In genomic region chr10:100000109-100000502, GRCh38 we compare ENCODE assay signal across 15 cellular contexts.
"Had no signal": no experiment of that assay in that cellular context is flagged by ENCODE, and none has a peak within 500 bp of the region (broad histone marks: within the 10 kb centered on the region; RNA-seq: fewer than 3 reads in every experiment).

No MANE protein-coding gene starts in this region.

- ATAC-seq: activated CD8-positive, alpha-beta T cell treated with anti-CD3 and anti-CD28 coated beads for 36 hours; activated T-cell treated with anti-CD3 and anti-CD28 coated beads, Interleukin-2, amount 50 U/mL, for 72 hours; sciatic nerve had no signal

- H3K36me3 ChIP-seq: colonic mucosa, left ventricle myocardium inferior, suprapubic skin had no signal

- H3K9me3 ChIP-seq: colonic mucosa, heart right ventricle, left ventricle myocardium inferior, suprapubic skin had no signal

- H3K4me3 ChIP-seq: colonic mucosa, heart right ventricle, suprapubic skin had no signal

- H3K27me3 ChIP-seq: colonic mucosa, heart right ventricle, suprapubic skin had no signal

- H3K27ac ChIP-seq: colonic mucosa, heart right ventricle, left ventricle myocardium inferior, suprapubic skin had no signal

- H3K9me3 Mint-ChIP-seq: activated CD8-positive, alpha-beta T cell treated with anti-CD3 and anti-CD28 coated beads for 36 hours; activated T-cell treated with anti-CD3 and anti-CD28 coated beads, Interleukin-2, amount 50 U/mL, for 72 hours; T-helper 2 cell treated with Interferon-gamma antibody and Interleukin-4, amounts not matched to agents 5 μg/mL and 100 μg/mL, for 36 hours had no signal

- H3K27ac Mint-ChIP-seq: activated CD8-positive, alpha-beta T cell treated with anti-CD3 and anti-CD28 coated beads for 36 hours; activated T-cell treated with anti-CD3 and anti-CD28 coated beads, Interleukin-2, amount 50 U/mL, for 72 hours; progenitor cell of endocrine pancreas; T-helper 2 cell treated with Interferon-gamma antibody and Interleukin-4, amounts not matched to agents 5 μg/mL and 100 μg/mL, for 36 hours had no signal

- H3K27me3 Mint-ChIP-seq: activated CD8-positive, alpha-beta T cell treated with anti-CD3 and anti-CD28 coated beads for 36 hours; progenitor cell of endocrine pancreas had no signal

- DNase-seq: activated CD8-positive, alpha-beta memory T cell treated with anti-CD3 and anti-CD28 coated beads, Interleukin-2, amount 50 U/mL, for 4 hours; activated CD8-positive, alpha-beta T cell treated with anti-CD3 and anti-CD28 coated beads for 36 hours; activated naive CD4-positive, alpha-beta T cell; activated T-cell treated with anti-CD3 and anti-CD28 coated beads, Interleukin-2, amount 50 U/mL, for 72 hours; colonic mucosa; effector CD4-positive, alpha-beta T cell; heart right ventricle; islet precursor cell; left ventricle myocardium inferior; stimulated activated CD4-positive, alpha-beta T cell treated with anti-CD3 and anti-CD28 coated beads, Interleukin-2, amount 100 ng/mL, for 48 hours; stimulated activated naive CD4-positive, alpha-beta T cell treated with Interleukin-2 at 50 U/mL for 16 hours had no signal

- H3K4me3 Mint-ChIP-seq: activated CD8-positive, alpha-beta T cell treated with anti-CD3 and anti-CD28 coated beads for 36 hours; activated T-cell treated with anti-CD3 and anti-CD28 coated beads, Interleukin-2, amount 50 U/mL, for 72 hours; T-helper 2 cell treated with Interferon-gamma antibody and Interleukin-4, amounts not matched to agents 5 μg/mL and 100 μg/mL, for 36 hours had no signal

- H3K4me1 ChIP-seq: colonic mucosa had no signal
